ENCODE assay signal across 11 cellular contexts in genomic region chr16:70652322-70652721, GRCh38.
"Had no signal": no experiment of that assay in that cellular context is flagged by ENCODE, and none has a peak within 500 bp of the region (broad histone marks: within the 10 kb centered on the region; RNA-seq: fewer than 3 reads in every experiment).

No MANE protein-coding gene starts in this region.

- H3K27me3 ChIP-seq: body of pancreas, colonic mucosa, suprapubic skin, upper lobe of left lung had no signal

- DNase-seq: activated CD4-positive, alpha-beta T cell treated with anti-CD3 and anti-CD28 coated beads for 1 hour; activated CD4-positive, alpha-beta T cell treated with anti-CD3 and anti-CD28 coated beads, Interleukin-2, amount 50 U/mL, for 4 hours; activated naive CD4-positive, alpha-beta T cell treated with anti-CD3 and anti-CD28 coated beads, Interleukin-2, amount 10 ng/mL, durations not matched to agents 7 days and 5 days; body of pancreas; central memory CD4-positive, alpha-beta T cell; colonic mucosa had no signal

- H3K4me3 Mint-ChIP-seq: activated naive CD4-positive, alpha-beta T cell treated with anti-CD3 and anti-CD28 coated beads, Interleukin-2, amount 10 ng/mL, durations not matched to agents 7 days and 5 days; natural killer cell treated with Interleukin-12 subunit alpha and Interleukin-12 subunit beta and Interleukin-15 and Interleukin-18, amount 100 ng/mL, for 72 hours; stimulated activated naive CD8-positive, alpha-beta T cell treated with anti-CD3 and anti-CD28 coated beads, Interleukin-15, Interleukin-2, amounts not matched to agents 100 ng/mL and 50 ng/mL, for 24 hours had no signal

- H3K27me3 Mint-ChIP-seq: stimulated activated naive CD8-positive, alpha-beta T cell treated with anti-CD3 and anti-CD28 coated beads, Interleukin-15, Interleukin-2, amounts not matched to agents 100 ng/mL and 50 ng/mL, for 24 hours had no signal

- H3K36me3 ChIP-seq: colonic mucosa, upper lobe of left lung had no signal

- H3K36me3 Mint-ChIP-seq: activated naive CD4-positive, alpha-beta T cell treated with anti-CD3 and anti-CD28 coated beads, Interleukin-2, amount 10 ng/mL, durations not matched to agents 7 days and 5 days; natural killer cell treated with Interleukin-12 subunit alpha and Interleukin-12 subunit beta and Interleukin-15 and Interleukin-18, amount 100 ng/mL, for 72 hours had no signal

- H3K9me3 Mint-ChIP-seq: activated naive CD4-positive, alpha-beta T cell treated with anti-CD3 and anti-CD28 coated beads, Interleukin-2, amount 10 ng/mL, durations not matched to agents 7 days and 5 days; natural killer cell treated with Interleukin-12 subunit alpha and Interleukin-12 subunit beta and Interleukin-15 and Interleukin-18, amount 100 ng/mL, for 72 hours; stimulated activated naive CD8-positive, alpha-beta T cell treated with anti-CD3 and anti-CD28 coated beads, Interleukin-15, Interleukin-2, amounts not matched to agents 100 ng/mL and 50 ng/mL, for 24 hours had no signal

- H3K27ac Mint-ChIP-seq: activated naive CD4-positive, alpha-beta T cell treated with anti-CD3 and anti-CD28 coated beads, Interleukin-2, amount 10 ng/mL, durations not matched to agents 7 days and 5 days; natural killer cell treated with Interleukin-12 subunit alpha and Interleukin-12 subunit beta and Interleukin-15 and Interleukin-18, amount 100 ng/mL, for 72 hours; stimulated activated naive CD8-positive, alpha-beta T cell treated with anti-CD3 and anti-CD28 coated beads, Interleukin-15, Interleukin-2, amounts not matched to agents 100 ng/mL and 50 ng/mL, for 24 hours had no signal

- H3K4me3 ChIP-seq: body of pancreas, colonic mucosa, SK-N-MC, suprapubic skin, upper lobe of left lung had no signal

- H3K9me3 ChIP-seq: body of pancreas, colonic mucosa, suprapubic skin, upper lobe of left lung had no signal
